ENCODE assay signal across 1 cellular context in the genomic region with DNA sequence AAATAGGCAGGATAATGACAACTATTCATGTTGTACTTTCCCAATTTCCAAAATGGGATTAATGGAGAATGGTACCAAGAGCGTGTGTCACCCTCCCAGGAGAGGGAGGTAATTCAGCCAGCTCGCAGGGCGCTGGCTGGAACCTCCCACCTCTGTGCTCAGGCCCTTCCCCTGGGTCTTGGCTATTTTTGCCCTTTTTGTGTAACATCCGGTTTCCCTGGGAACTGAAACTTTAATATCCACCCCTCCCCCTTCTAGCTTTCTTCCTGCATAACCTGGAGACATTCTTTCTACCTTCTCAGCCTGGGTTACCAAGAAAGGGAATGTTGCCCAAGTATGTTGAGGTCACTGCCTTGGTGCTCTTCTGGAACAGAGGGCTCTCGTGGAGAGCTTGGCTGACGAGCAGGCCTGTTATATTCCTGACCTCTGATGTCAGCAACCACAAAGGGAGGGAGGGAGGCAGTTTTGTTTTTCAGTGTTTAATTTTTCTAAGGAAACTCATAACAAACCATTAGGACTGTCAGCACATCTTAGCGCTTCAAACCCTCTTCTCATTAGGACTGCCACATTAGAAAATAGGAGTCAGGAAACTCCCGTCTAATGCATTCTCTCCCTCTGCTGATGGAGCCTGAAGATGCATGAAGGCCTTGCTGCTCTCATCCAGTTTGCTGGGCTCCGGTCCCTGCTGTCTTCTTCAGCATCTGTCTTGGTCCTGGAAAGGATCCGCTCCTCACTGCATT.
TF ChIP-seq lines count a peak whose summit lies in the region.

No MANE protein-coding gene starts in this region.

TF ChIP-seq in K562, 482 proteins besides CTCF, POLR2A, EP300 and RAD21 (continued from another document):
- TF ChIP-seq, protein P1, sequence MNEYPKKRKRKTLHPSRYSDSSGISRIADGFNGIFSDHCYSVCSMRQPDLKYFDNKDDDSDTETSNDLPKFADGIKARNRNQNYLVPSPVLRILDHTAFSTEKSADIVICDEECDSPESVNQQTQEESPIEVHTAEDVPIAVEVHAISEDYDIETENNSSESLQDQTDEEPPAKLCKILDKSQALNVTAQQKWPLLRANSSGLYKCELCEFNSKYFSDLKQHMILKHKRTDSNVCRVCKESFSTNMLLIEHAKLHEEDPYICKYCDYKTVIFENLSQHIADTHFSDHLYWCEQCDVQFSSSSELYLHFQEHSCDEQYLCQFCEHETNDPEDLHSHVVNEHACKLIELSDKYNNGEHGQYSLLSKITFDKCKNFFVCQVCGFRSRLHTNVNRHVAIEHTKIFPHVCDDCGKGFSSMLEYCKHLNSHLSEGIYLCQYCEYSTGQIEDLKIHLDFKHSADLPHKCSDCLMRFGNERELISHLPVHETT (CRISPR knock-in tag; conservative IDR thresholded peaks at IDR 0.05 in 1 of 2, IDR thresholded peaks at IDR 0.05 in 1 of 2): peak in 1 of 2 experiments; percentile 59; a peak in 2 of 4 replicates
- 0 out of 2 replicates have a peak, but pooled peaks have one; percentile 34 for TF ChIP-seq ZBTB1 (CRISPR knock-in tag; IDR thresholded peaks at IDR 0.05; ENCODE audit: borderline replicate concordance, low read depth)
- TF ChIP-seq TARDBP (IDR thresholded peaks at IDR 0.05): no peak
- no peak for TF ChIP-seq ZNF76 (CRISPR knock-in tag; IDR thresholded peaks at IDR 0.05; ENCODE audit: borderline replicate concordance)
- no peak for TF ChIP-seq ATF1 (CRISPR knock-in tag; IDR thresholded peaks at IDR 0.05)
- TF ChIP-seq ATF1 (tag; IDR thresholded peaks at IDR 0.05): peak; percentile 61
- no peak for TF ChIP-seq MTA1 (IDR thresholded peaks at IDR 0.05; ENCODE audit: borderline replicate concordance)
- TF ChIP-seq, protein P2, sequence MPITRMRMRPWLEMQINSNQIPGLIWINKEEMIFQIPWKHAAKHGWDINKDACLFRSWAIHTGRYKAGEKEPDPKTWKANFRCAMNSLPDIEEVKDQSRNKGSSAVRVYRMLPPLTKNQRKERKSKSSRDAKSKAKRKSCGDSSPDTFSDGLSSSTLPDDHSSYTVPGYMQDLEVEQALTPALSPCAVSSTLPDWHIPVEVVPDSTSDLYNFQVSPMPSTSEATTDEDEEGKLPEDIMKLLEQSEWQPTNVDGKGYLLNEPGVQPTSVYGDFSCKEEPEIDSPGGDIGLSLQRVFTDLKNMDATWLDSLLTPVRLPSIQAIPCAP (CRISPR knock-in tag; IDR thresholded peaks at IDR 0.05; ENCODE audit: borderline replicate concordance): no peak
- peak; percentile 41; the same call in 1 of the 2 replicates for TF ChIP-seq ZNF584 (CRISPR knock-in tag; IDR thresholded peaks at IDR 0.05; ENCODE audit: low read depth)
